ENCODE assay signal across 10 cellular contexts in genomic region chr5:155027993-155028629, GRCh38. TPM values are rescaled to one million over a fixed set of nuclear protein-coding genes. Genes with fewer than 3 reads are reported as not detected.
A peak's percentile ranks its signal among the peaks of the same experiment; 100 is the strongest.
DNase-seq lines count a peak whose midpoint lies in the region; ATAC-seq and TF ChIP-seq lines count a peak whose summit lies in the region.
"Had no signal": no experiment of that assay in that cellular context is flagged by ENCODE, and none has a peak within 500 bp of the region (broad histone marks: within the 10 kb centered on the region; RNA-seq: fewer than 3 reads in every experiment).

No MANE protein-coding gene starts in this region.

- H3K4me1 Mint-ChIP-seq in stimulated activated effector memory CD8-positive, alpha-beta T cell treated with anti-CD3 and anti-CD28 coated beads, Interleukin-12 subunit alpha, Interleukin-12 subunit beta, amount 100 ng/mL, for 72 hours = no peaks in the 10 kb centered on the region
- no peaks in the 10 kb centered on the region for H3K4me1 Mint-ChIP-seq in endothelial cell (ENCODE audit: unreplicated experiment)

- H3K27me3 ChIP-seq in GM06990 (replicated peaks; ENCODE audit: control insufficient read depth, insufficient read depth, low read length) (no peaks in the 10 kb centered on the region), RWPE2 (ENCODE audit: insufficient read depth, poor library complexity, severe bottlenecking) (no peaks in the 10 kb centered on the region)

- DNase-seq in GM06990 (ENCODE audit: extremely low read depth, insufficient read length) (no peak), RWPE2 (ENCODE audit: low spot score) (no peak), iPS-NIHi7 (ENCODE audit: extremely low spot score) (peak; percentile 52), endothelial cell (ENCODE audit: low spot score) (no peak)
- DNase-seq in stimulated activated effector memory CD8-positive, alpha-beta T cell treated with anti-CD3 and anti-CD28 coated beads, Interleukin-12 subunit alpha, Interleukin-12 subunit beta, amount 100 ng/mL, for 72 hours (ENCODE audit: low spot score in 2 of 2) = no peak
- DNase-seq: NCI-H2227 treated with DMSO at 0.1 percent for 48 hours had no signal

- peaks cover 6% of the 10 kb centered on the region for H3K9me3 Mint-ChIP-seq in stimulated activated effector memory CD8-positive, alpha-beta T cell treated with anti-CD3 and anti-CD28 coated beads, Interleukin-12 subunit alpha, Interleukin-12 subunit beta, amount 100 ng/mL, for 72 hours
- H3K9me3 Mint-ChIP-seq in endothelial cell (ENCODE audit: unreplicated experiment) = no peaks in the 10 kb centered on the region

- H3K27me3 Mint-ChIP-seq in endothelial cell (ENCODE audit: unreplicated experiment) = no peaks in the 10 kb centered on the region

- no peak overlapping the region for H3K27ac Mint-ChIP-seq in stimulated activated effector memory CD8-positive, alpha-beta T cell treated with anti-CD3 and anti-CD28 coated beads, Interleukin-12 subunit alpha, Interleukin-12 subunit beta, amount 100 ng/mL, for 72 hours
- no peak overlapping the region for H3K27ac Mint-ChIP-seq in endothelial cell (ENCODE audit: unreplicated experiment)
- H3K27ac Mint-ChIP-seq: activated naive CD8-positive, alpha-beta T cell had no signal

- H3K27ac ChIP-seq in RWPE2 (ENCODE audit: poor library complexity, severe bottlenecking) = no peak overlapping the region
- H3K27ac ChIP-seq: prostate gland had no signal

- H3K4me1 ChIP-seq in RWPE2 (ENCODE audit: insufficient read depth, poor library complexity, severe bottlenecking) = no peaks in the 10 kb centered on the region
- H3K4me1 ChIP-seq: prostate gland had no signal

- no peak overlapping the region for H3K4me3 Mint-ChIP-seq in stimulated activated effector memory CD8-positive, alpha-beta T cell treated with anti-CD3 and anti-CD28 coated beads, Interleukin-12 subunit alpha, Interleukin-12 subunit beta, amount 100 ng/mL, for 72 hours
- no peak overlapping the region for H3K4me3 Mint-ChIP-seq in endothelial cell (ENCODE audit: unreplicated experiment)
- H3K4me3 Mint-ChIP-seq: activated naive CD8-positive, alpha-beta T cell had no signal

- ATAC-seq in GM21786 (IDR thresholded peaks at IDR 0.05; ENCODE audit: unreplicated experiment) (peak; percentile 50), RWPE2 (ENCODE audit: low read depth) (peak; percentile 87), GM19395 (IDR thresholded peaks at IDR 0.05; ENCODE audit: unreplicated experiment) (no peak)
- no peak for ATAC-seq in stimulated activated effector memory CD8-positive, alpha-beta T cell treated with anti-CD3 and anti-CD28 coated beads, Interleukin-12 subunit alpha, Interleukin-12 subunit beta, amount 100 ng/mL, for 72 hours

- TF ChIP-seq CTCF in GM06990 (IDR thresholded peaks at IDR 0.05; ENCODE audit: insufficient read depth, low read length, poor library complexity, severe bottlenecking) = peak; percentile 54
- peak; percentile 77 for TF ChIP-seq CTCF in RWPE2 (IDR thresholded peaks at IDR 0.05; ENCODE audit: poor library complexity, severe bottlenecking)
- TF ChIP-seq CTCF in endothelial cell (IDR thresholded peaks at IDR 0.05; ENCODE audit: unreplicated experiment) = no peak

- H3K9me3 ChIP-seq in RWPE2 (ENCODE audit: severe bottlenecking) = no peaks in the 10 kb centered on the region
- H3K9me3 ChIP-seq: prostate gland had no signal

- no peak overlapping the region for H3K4me3 ChIP-seq in GM06990 (replicated peaks; ENCODE audit: low read depth, low read length)
- no peak overlapping the region for H3K4me3 ChIP-seq in RWPE2 (ENCODE audit: severe bottlenecking)
- H3K4me3 ChIP-seq: prostate gland had no signal

- H3K36me3 ChIP-seq in GM06990 (ENCODE audit: control insufficient read depth, insufficient read depth, low read length) (no peaks in the 10 kb centered on the region), RWPE2 (ENCODE audit: low read depth) (no peaks in the 10 kb centered on the region)
- H3K36me3 ChIP-seq: prostate gland had no signal

- no peaks in the 10 kb centered on the region for H3K36me3 Mint-ChIP-seq in stimulated activated effector memory CD8-positive, alpha-beta T cell treated with anti-CD3 and anti-CD28 coated beads, Interleukin-12 subunit alpha, Interleukin-12 subunit beta, amount 100 ng/mL, for 72 hours
- no peaks in the 10 kb centered on the region for H3K36me3 Mint-ChIP-seq in endothelial cell (ENCODE audit: low read depth, unreplicated experiment)
- H3K36me3 Mint-ChIP-seq: activated naive CD8-positive, alpha-beta T cell had no signal

RNA-seq across cellular contexts. Expression of gene KIF4B, which starts 14.6 kb away (rescaled TPM):
- total RNA-seq in endothelial cell (ENCODE audit: unreplicated experiment) = 0.54 TPM

Comparison
In these comparisons a context has a peak if more than half of its experiments do, and no peak if none do; other contexts are left out.
1. ATAC-seq: peak in GM21786 (single experiment) and RWPE2 (single experiment); none in stimulated activated effector memory CD8-positive, alpha-beta T cell treated with anti-CD3 and anti-CD28 coated beads, Interleukin-12 subunit alpha, Interleukin-12 subunit beta, amount 100 ng/mL, for 72 hours (single experiment) and GM19395 (single experiment).